ENCODE assay signal across 11 cellular contexts in genomic region chr1:32786856-32787255, GRCh38. TPM values are rescaled to one million over a fixed set of nuclear protein-coding genes. Genes with fewer than 3 reads are reported as not detected.
DNase-seq lines count a peak whose midpoint lies in the region; ATAC-seq, FAIRE-seq and TF ChIP-seq lines count a peak whose summit lies in the region.
"Had no signal": no experiment of that assay in that cellular context is flagged by ENCODE, and none has a peak within 500 bp of the region (broad histone marks: within the 10 kb centered on the region; RNA-seq: fewer than 3 reads in every experiment).

No MANE protein-coding gene starts in this region.

- no peak for TF ChIP-seq POLR2A in esophagus squamous epithelium (IDR thresholded peaks at IDR 0.05)

- no peak overlapping the region for H3K9ac ChIP-seq in OCI-LY3 (ENCODE audit: low read length)

- H3K4me3 ChIP-seq in OCI-LY3 (ENCODE audit: low read length) (no peak overlapping the region), esophagus squamous epithelium (no peak overlapping the region), small intestine (ENCODE audit: low read depth in 1 of 2, low read length in 2 of 2) (no peak overlapping the region)

- H3K4me1 ChIP-seq in OCI-LY3 (ENCODE audit: low read length) (no peaks in the 10 kb centered on the region), esophagus squamous epithelium (peaks cover 0 to 22% (median 0%) of the 10 kb centered on the region in 3 donors), small intestine (ENCODE audit: control insufficient read depth in 2 of 2, insufficient read depth in 1 of 2, low read depth in 1 of 2, low read length in 1 of 2) (no peaks in the 10 kb centered on the region)

- FAIRE-seq in small intestine (lab: Jason Lieb, UNC), result no peak
- FAIRE-seq: A204.1 had no signal

- no peak overlapping the region for H2AFZ ChIP-seq in OCI-LY3 (ENCODE audit: low read depth, low read length)

- no peak overlapping the region for H3K4me2 ChIP-seq in OCI-LY3 (ENCODE audit: low read length)

- TF ChIP-seq CTCF in OCI-LY3 (IDR thresholded peaks at IDR 0.05; ENCODE audit: low read depth, low read length) (peak; percentile 26; the same call in 1 of the 2 replicates), esophagus squamous epithelium (IDR thresholded peaks at IDR 0.05) (peak in 4 of 6 experiments; percentile 12 to 44 (median 20))

- H3K36me3 ChIP-seq in OCI-LY3 (replicated peaks; ENCODE audit: low read depth, low read length) (peaks cover 30% of the 10 kb centered on the region), esophagus squamous epithelium (peaks cover 5 to 96% (median 6%) of the 10 kb centered on the region in 3 donors), small intestine (ENCODE audit: control insufficient read depth in 2 of 2, insufficient read depth in 2 of 2, low read length in 2 of 2) (peaks cover 10 to 16% of the 10 kb centered on the region in 2 donors)

- H3K27me3 ChIP-seq in OCI-LY3 (ENCODE audit: low read depth, low read length) (no peaks in the 10 kb centered on the region), esophagus squamous epithelium (no peaks in the 10 kb centered on the region), small intestine (ENCODE audit: control insufficient read depth in 2 of 2, insufficient read depth in 2 of 2, low read length in 2 of 2) (no peaks in the 10 kb centered on the region)

- no peaks in the 10 kb centered on the region for H4K20me1 ChIP-seq in OCI-LY3 (ENCODE audit: insufficient read depth, low read length)

- ATAC-seq in GM18873 (IDR thresholded peaks at IDR 0.05; ENCODE audit: low FRiP score, unreplicated experiment) (no peak), GM21360 (IDR thresholded peaks at IDR 0.05; ENCODE audit: unreplicated experiment) (no peak)
- ATAC-seq: activated CD8-positive, alpha-beta T cell treated with anti-CD3 and anti-CD28 coated beads for 36 hours had no signal

- H3K79me2 ChIP-seq in OCI-LY3 (ENCODE audit: low read length), result no peaks in the 10 kb centered on the region

- H3K9me3 ChIP-seq in OCI-LY3 (ENCODE audit: insufficient read depth, low read length), result no peaks in the 10 kb centered on the region
- no peaks in the 10 kb centered on the region for H3K9me3 ChIP-seq in esophagus squamous epithelium
- no peaks in the 10 kb centered on the region for H3K9me3 ChIP-seq in small intestine (ENCODE audit: control insufficient read depth, low read depth)

- peak; percentile 40 for DNase-seq in NCI-H2171 treated with DMSO at 0.1 percent for 48 hours (lab: John Stamatoyannopoulos, UW)
- no peak for DNase-seq in NCI-H2171 (lab: John Stamatoyannopoulos, UW)
- DNase-seq in esophagus squamous epithelium (lab: John Stamatoyannopoulos, UW), result no peak
- DNase-seq in small intestine, result peak; percentile 49
- no peak for DNase-seq in NCI-H128 (lab: John Stamatoyannopoulos, UW; ENCODE audit: unreplicated experiment)
- DNase-seq: activated CD8-positive, alpha-beta T cell treated with anti-CD3 and anti-CD28 coated beads for 36 hours; naive B cell had no signal

- intact Hi-C loops in esophagus squamous epithelium (cut with DNase I), result no loop called here

- whole genome bisulfite sequencing in esophagus squamous epithelium, 2 donors, result 55 to 68% methylated on average over 4 of the region's 4 CpGs
- 39 to 52% (median 50%) methylated on average over 4 of the region's 4 CpGs for WGBS in small intestine, 3 donors

- H3K27ac ChIP-seq in OCI-LY3 (ENCODE audit: low read length) (no peak overlapping the region), esophagus squamous epithelium (peak overlapping the region in 1 of 4 donors; percentile 40), small intestine (ENCODE audit: low read depth in 1 of 2, low read length in 1 of 2) (peak overlapping the region in 1 of 2 donors; percentile 20)

RNA-seq across cellular contexts. Expression of gene YARS1, which starts 30.3 kb away (rescaled TPM):
- total RNA-seq in esophagus squamous epithelium, result 10 to 100 TPM; 46.7 to 92.0 (median 62.3) TPM
- 10 to 100 TPM; 39.4 to 79.9 (median 66.2) TPM for polyA plus RNA-seq in small intestine

RNA-seq across cellular contexts. Expression of gene S100PBP, which starts 30.6 kb away (rescaled TPM):
- total RNA-seq in esophagus squamous epithelium, result 10 to 100 TPM in 2 of 4 donors, 1 to 10 TPM in 2; 6.5 to 20.0 (median 11.9) TPM
- 1 to 10 TPM; 4.3 to 7.4 (median 7.1) TPM for polyA plus RNA-seq in small intestine

Comparison
In these comparisons a context has a peak if more than half of its experiments do, and no peak if none do; other contexts are left out.
1. DNase-seq: peak in NCI-H2171 treated with DMSO at 0.1 percent for 48 hours (single experiment) and small intestine (single experiment); none in NCI-H2171 (single experiment), esophagus squamous epithelium (single experiment) and NCI-H128 (single experiment).